1 cellular context compared by ENCODE assay signal in genomic region chr19:2236285-2237050, GRCh38.
A peak's percentile ranks its signal among the peaks of the same experiment; 100 is the strongest.
TF ChIP-seq lines count a peak whose summit lies in the region.

A gene with protein sequence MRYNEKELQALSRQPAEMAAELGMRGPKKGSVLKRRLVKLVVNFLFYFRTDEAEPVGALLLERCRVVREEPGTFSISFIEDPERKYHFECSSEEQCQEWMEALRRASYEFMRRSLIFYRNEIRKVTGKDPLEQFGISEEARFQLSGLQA (minus strand): TSS chr19:2236329. CDS start chr19:2236248, 81 bp downstream.
SF3A2 (plus strand) TSS chr19:2236824; CDS start chr19:2243419, 6,595 bp downstream.

TF ChIP-seq in HepG2, 621 proteins besides CTCF, POLR2A, EP300 and RAD21 (continued from another document and continues in another):
- no peak for TF ChIP-seq CEBPZ (IDR thresholded peaks at IDR 0.05; ENCODE audit: low read length)
- peak; percentile 75; the same call in 1 of the 2 replicates for TF ChIP-seq ZNF567 (CRISPR knock-in tag; IDR thresholded peaks at IDR 0.05; ENCODE audit: borderline replicate concordance)
- no peak for TF ChIP-seq ZBTB14 (CRISPR knock-in tag; IDR thresholded peaks at IDR 0.05)
- TF ChIP-seq CC2D1A (CRISPR knock-in tag; IDR thresholded peaks at IDR 0.05), result no peak
- no peak for TF ChIP-seq ZNF720 (CRISPR knock-in tag; IDR thresholded peaks at IDR 0.05)
- TF ChIP-seq NCOR1 (IDR thresholded peaks at IDR 0.05; ENCODE audit: borderline replicate concordance, low read length), result no peak; the same call in 1 of the 2 replicates
- TF ChIP-seq SP4 (CRISPR knock-in tag; IDR thresholded peaks at IDR 0.05), result peak; percentile 90
- TF ChIP-seq ZNF20 (CRISPR knock-in tag; IDR thresholded peaks at IDR 0.05), result no peak; the same call in 1 of the 2 replicates
- no peak; the same call in none of the 2 replicates for TF ChIP-seq ZNF296 (CRISPR knock-in tag; conservative IDR thresholded peaks at IDR 0.05)
- TF ChIP-seq, protein P1, sequence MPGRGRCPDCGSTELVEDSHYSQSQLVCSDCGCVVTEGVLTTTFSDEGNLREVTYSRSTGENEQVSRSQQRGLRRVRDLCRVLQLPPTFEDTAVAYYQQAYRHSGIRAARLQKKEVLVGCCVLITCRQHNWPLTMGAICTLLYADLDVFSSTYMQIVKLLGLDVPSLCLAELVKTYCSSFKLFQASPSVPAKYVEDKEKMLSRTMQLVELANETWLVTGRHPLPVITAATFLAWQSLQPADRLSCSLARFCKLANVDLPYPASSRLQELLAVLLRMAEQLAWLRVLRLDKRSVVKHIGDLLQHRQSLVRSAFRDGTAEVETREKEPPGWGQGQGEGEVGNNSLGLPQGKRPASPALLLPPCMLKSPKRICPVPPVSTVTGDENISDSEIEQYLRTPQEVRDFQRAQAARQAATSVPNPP (CRISPR knock-in tag; IDR thresholded peaks at IDR 0.05), result peak; percentile 96
- no peak for TF ChIP-seq TRIM22 (IDR thresholded peaks at IDR 0.05)
- TF ChIP-seq RBFOX2 (IDR thresholded peaks at IDR 0.05; ENCODE audit: low read depth, low read length), result peak; percentile 91
- TF ChIP-seq GRHL1 (CRISPR knock-in tag; conservative IDR thresholded peaks at IDR 0.05), result no peak
- no peak for TF ChIP-seq SP1 (IDR thresholded peaks at IDR 0.05)
- peak; percentile 55; the same call in 1 of the 2 replicates for TF ChIP-seq SP1 (CRISPR knock-in tag; IDR thresholded peaks at IDR 0.05)
- TF ChIP-seq TEAD2 (CRISPR knock-in tag; IDR thresholded peaks at IDR 0.05), result peak; percentile 77; the same call in 1 of the 2 replicates
- TF ChIP-seq KLF11 (CRISPR knock-in tag; IDR thresholded peaks at IDR 0.05), result peak; percentile 95
- peak; percentile 98 for TF ChIP-seq ZNF234 (CRISPR knock-in tag; conservative IDR thresholded peaks at IDR 0.05)
- TF ChIP-seq SETDB1 (CRISPR knock-in tag; IDR thresholded peaks at IDR 0.05; ENCODE audit: borderline replicate concordance), result 0 out of 2 replicates have a peak, but pooled peaks have one; percentile 87
- TF ChIP-seq ZNF124 (CRISPR knock-in tag; IDR thresholded peaks at IDR 0.05), result peak; percentile 80; the same call in 1 of the 2 replicates
- TF ChIP-seq GATAD2A (CRISPR knock-in tag; IDR thresholded peaks at IDR 0.05), result peak; percentile 52; the same call in 1 of the 2 replicates
- TF ChIP-seq ZNF253 (CRISPR knock-in tag; IDR thresholded peaks at IDR 0.05; ENCODE audit: borderline replicate concordance), result peak; percentile 86
- peak; percentile 84; the same call in 1 of the 2 replicates for TF ChIP-seq JUNB (CRISPR knock-in tag; IDR thresholded peaks at IDR 0.05; ENCODE audit: borderline replicate concordance)
- peak; percentile 87 for TF ChIP-seq KMT2A (CRISPR knock-in tag; IDR thresholded peaks at IDR 0.05)
- peak; percentile 38; the same call in 1 of the 2 replicates for TF ChIP-seq ONECUT2 (CRISPR knock-in tag; IDR thresholded peaks at IDR 0.05)
- peak; percentile 89 for TF ChIP-seq DMAP1 (CRISPR knock-in tag; IDR thresholded peaks at IDR 0.05)
- TF ChIP-seq FOXP1 (IDR thresholded peaks at IDR 0.05), result no peak
- TF ChIP-seq FOXP1 (CRISPR knock-in tag; IDR thresholded peaks at IDR 0.05), result no peak
- TF ChIP-seq ELF1 (CRISPR knock-in tag; IDR thresholded peaks at IDR 0.05), result peak; percentile 88
- TF ChIP-seq KAT8 (CRISPR knock-in tag; IDR thresholded peaks at IDR 0.05), result peak; percentile 93
- TF ChIP-seq SAFB2 (CRISPR knock-in tag; IDR thresholded peaks at IDR 0.05; ENCODE audit: borderline replicate concordance, low read depth), result no peak; the same call in 1 of the 2 replicates
- peak; percentile 99 for TF ChIP-seq BORCS8-MEF2B (CRISPR knock-in tag; IDR thresholded peaks at IDR 0.05)
- TF ChIP-seq MAFF (IDR thresholded peaks at IDR 0.05; ENCODE audit: low read depth, low read length), result no peak
- TF ChIP-seq, protein P2, sequence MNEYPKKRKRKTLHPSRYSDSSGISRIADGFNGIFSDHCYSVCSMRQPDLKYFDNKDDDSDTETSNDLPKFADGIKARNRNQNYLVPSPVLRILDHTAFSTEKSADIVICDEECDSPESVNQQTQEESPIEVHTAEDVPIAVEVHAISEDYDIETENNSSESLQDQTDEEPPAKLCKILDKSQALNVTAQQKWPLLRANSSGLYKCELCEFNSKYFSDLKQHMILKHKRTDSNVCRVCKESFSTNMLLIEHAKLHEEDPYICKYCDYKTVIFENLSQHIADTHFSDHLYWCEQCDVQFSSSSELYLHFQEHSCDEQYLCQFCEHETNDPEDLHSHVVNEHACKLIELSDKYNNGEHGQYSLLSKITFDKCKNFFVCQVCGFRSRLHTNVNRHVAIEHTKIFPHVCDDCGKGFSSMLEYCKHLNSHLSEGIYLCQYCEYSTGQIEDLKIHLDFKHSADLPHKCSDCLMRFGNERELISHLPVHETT (CRISPR knock-in tag; conservative IDR thresholded peaks at IDR 0.05), result peak; percentile 97
- TF ChIP-seq ZNF335 (CRISPR knock-in tag; IDR thresholded peaks at IDR 0.05), result peak; percentile 91; the same call in 1 of the 2 replicates
- TF ChIP-seq, protein P3, sequence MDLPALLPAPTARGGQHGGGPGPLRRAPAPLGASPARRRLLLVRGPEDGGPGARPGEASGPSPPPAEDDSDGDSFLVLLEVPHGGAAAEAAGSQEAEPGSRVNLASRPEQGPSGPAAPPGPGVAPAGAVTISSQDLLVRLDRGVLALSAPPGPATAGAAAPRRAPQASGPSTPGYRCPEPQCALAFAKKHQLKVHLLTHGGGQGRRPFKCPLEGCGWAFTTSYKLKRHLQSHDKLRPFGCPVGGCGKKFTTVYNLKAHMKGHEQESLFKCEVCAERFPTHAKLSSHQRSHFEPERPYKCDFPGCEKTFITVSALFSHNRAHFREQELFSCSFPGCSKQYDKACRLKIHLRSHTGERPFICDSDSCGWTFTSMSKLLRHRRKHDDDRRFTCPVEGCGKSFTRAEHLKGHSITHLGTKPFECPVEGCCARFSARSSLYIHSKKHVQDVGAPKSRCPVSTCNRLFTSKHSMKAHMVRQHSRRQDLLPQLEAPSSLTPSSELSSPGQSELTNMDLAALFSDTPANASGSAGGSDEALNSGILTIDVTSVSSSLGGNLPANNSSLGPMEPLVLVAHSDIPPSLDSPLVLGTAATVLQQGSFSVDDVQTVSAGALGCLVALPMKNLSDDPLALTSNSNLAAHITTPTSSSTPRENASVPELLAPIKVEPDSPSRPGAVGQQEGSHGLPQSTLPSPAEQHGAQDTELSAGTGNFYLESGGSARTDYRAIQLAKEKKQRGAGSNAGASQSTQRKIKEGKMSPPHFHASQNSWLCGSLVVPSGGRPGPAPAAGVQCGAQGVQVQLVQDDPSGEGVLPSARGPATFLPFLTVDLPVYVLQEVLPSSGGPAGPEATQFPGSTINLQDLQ (CRISPR knock-in tag; IDR thresholded peaks at IDR 0.05), result no peak
- TF ChIP-seq, protein P4, sequence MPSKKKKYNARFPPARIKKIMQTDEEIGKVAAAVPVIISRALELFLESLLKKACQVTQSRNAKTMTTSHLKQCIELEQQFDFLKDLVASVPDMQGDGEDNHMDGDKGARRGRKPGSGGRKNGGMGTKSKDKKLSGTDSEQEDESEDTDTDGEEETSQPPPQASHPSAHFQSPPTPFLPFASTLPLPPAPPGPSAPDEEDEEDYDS (CRISPR knock-in tag; IDR thresholded peaks at IDR 0.05), result peak; percentile 88
- peak; percentile 85 for TF ChIP-seq TSC22D2 (CRISPR knock-in tag; IDR thresholded peaks at IDR 0.05; ENCODE audit: borderline replicate concordance)
- peak; percentile 91 for TF ChIP-seq ZNF747 (CRISPR knock-in tag; IDR thresholded peaks at IDR 0.05; ENCODE audit: borderline replicate concordance)
- peak; percentile 80 for TF ChIP-seq ZNF317 (CRISPR knock-in tag; IDR thresholded peaks at IDR 0.05)
- no peak for TF ChIP-seq SUZ12 (IDR thresholded peaks at IDR 0.05; ENCODE audit: low read depth, low read length)
- TF ChIP-seq ZNF746 (CRISPR knock-in tag; IDR thresholded peaks at IDR 0.05), result peak; percentile 79
- TF ChIP-seq NFE2L1 (CRISPR knock-in tag; IDR thresholded peaks at IDR 0.05; ENCODE audit: borderline replicate concordance), result no peak; the same call in 1 of the 2 replicates
- TF ChIP-seq ZNF101 (CRISPR knock-in tag; IDR thresholded peaks at IDR 0.05; ENCODE audit: borderline replicate concordance, low read depth), result peak; percentile 58; the same call in 1 of the 2 replicates
- TF ChIP-seq, protein P5, sequence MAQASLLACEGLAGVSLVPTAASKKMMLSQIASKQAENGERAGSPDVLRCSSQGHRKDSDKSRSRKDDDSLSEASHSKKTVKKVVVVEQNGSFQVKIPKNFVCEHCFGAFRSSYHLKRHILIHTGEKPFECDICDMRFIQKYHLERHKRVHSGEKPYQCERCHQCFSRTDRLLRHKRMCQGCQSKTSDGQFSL (CRISPR knock-in tag; IDR thresholded peaks at IDR 0.05), result peak; percentile 67; the same call in 1 of the 2 replicates
- TF ChIP-seq ZNF770 (CRISPR knock-in tag; IDR thresholded peaks at IDR 0.05), result no peak
- TF ChIP-seq, protein P6, sequence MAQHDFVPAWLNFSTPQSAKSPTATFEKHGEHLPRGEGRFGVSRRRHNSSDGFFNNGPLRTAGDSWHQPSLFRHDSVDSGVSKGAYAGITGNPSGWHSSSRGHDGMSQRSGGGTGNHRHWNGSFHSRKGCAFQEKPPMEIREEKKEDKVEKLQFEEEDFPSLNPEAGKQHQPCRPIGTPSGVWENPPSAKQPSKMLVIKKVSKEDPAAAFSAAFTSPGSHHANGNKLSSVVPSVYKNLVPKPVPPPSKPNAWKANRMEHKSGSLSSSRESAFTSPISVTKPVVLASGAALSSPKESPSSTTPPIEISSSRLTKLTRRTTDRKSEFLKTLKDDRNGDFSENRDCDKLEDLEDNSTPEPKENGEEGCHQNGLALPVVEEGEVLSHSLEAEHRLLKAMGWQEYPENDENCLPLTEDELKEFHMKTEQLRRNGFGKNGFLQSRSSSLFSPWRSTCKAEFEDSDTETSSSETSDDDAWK (CRISPR knock-in tag; IDR thresholded peaks at IDR 0.05), result no peak
